Comparison of ENCODE assay signal across 14 cellular contexts in genomic region chr22:35797411-35797810, GRCh38.
DNase-seq lines count a peak whose midpoint lies in the region; TF ChIP-seq lines count a peak whose summit lies in the region.
"Had no signal": no experiment of that assay in that cellular context is flagged by ENCODE, and none has a peak within 500 bp of the region (broad histone marks: within the 10 kb centered on the region; RNA-seq: fewer than 3 reads in every experiment).

No MANE protein-coding gene starts in this region.

- H4K8ac ChIP-seq in trophoblast cell (ENCODE audit: low read depth, low read length) = no peak overlapping the region

- H3K36me3 ChIP-seq in OCI-LY1 (ENCODE audit: insufficient read depth, low read length) (peaks cover 45% of the 10 kb centered on the region), trophoblast cell (ENCODE audit: control insufficient read depth in 1 of 2, insufficient read depth in 2 of 2, low read length in 2 of 2) (peaks cover 0 to 1% of the 10 kb centered on the region in 2 experiments), testis (ENCODE audit: low read depth, missing control alignments) (no peaks in the 10 kb centered on the region)

- H2AFZ ChIP-seq in OCI-LY1 (ENCODE audit: low read length) (no peak overlapping the region), trophoblast cell (ENCODE audit: insufficient read depth, low read length, poor library complexity) (no peak overlapping the region)
- H2AFZ ChIP-seq: GM23338 had no signal

- no peak overlapping the region for H3K9ac ChIP-seq in OCI-LY1 (ENCODE audit: low read length)
- H3K9ac ChIP-seq in trophoblast cell (ENCODE audit: low read length) = no peak overlapping the region

- no peak overlapping the region for H2BK5ac ChIP-seq in trophoblast cell (ENCODE audit: low read depth, low read length, poor library complexity)

- H4K12ac ChIP-seq in trophoblast cell (ENCODE audit: low read depth, low read length) = no peak overlapping the region

- peak overlapping the region; percentile 10 for H3K27ac ChIP-seq in OCI-LY1 (ENCODE audit: low read depth, low read length, poor library complexity, severe bottlenecking)
- no peak overlapping the region for H3K27ac ChIP-seq in trophoblast cell (ENCODE audit: low read depth, low read length)
- H3K27ac ChIP-seq in testis = no peak overlapping the region
- H3K27ac ChIP-seq in coronary artery = no peak overlapping the region

- H3K4me1 ChIP-seq in OCI-LY1 (ENCODE audit: insufficient read depth, low read length, severe bottlenecking) (peaks cover 25% of the 10 kb centered on the region), trophoblast cell (ENCODE audit: control insufficient read depth in 1 of 2, insufficient read depth in 2 of 2, low read length in 2 of 2) (peaks cover 0 to 2% of the 10 kb centered on the region in 2 experiments), testis (no peaks in the 10 kb centered on the region)

- no peaks in the 10 kb centered on the region for H4K20me1 ChIP-seq in OCI-LY1 (ENCODE audit: insufficient read depth, low read length)

- no peak overlapping the region for H2BK12ac ChIP-seq in trophoblast cell (ENCODE audit: low read length)

- H3K4me3 ChIP-seq in OCI-LY1 (ENCODE audit: low read depth, low read length, poor library complexity, severe bottlenecking) (no peak overlapping the region), trophoblast cell (ENCODE audit: low read depth, low read length) (no peak overlapping the region), testis (no peak overlapping the region), coronary artery (no peak overlapping the region)
- H3K4me3 ChIP-seq: GM12878, GM23338 had no signal

- no peak overlapping the region for H3K18ac ChIP-seq in trophoblast cell (ENCODE audit: low read length)

- intact Hi-C loops in testis (cut with DNase I; ENCODE audit: low total_unique reads) = no loop called here

- H2AK5ac ChIP-seq in trophoblast cell (ENCODE audit: low read length) = no peak overlapping the region

- H3K9me2 ChIP-seq in OCI-LY1 (ENCODE audit: low read depth, low read length) = no peaks in the 10 kb centered on the region

- no peak overlapping the region for H4K91ac ChIP-seq in trophoblast cell (ENCODE audit: low read depth, low read length)

- no peaks in the 10 kb centered on the region for H3K27me3 ChIP-seq in OCI-LY1 (ENCODE audit: insufficient read depth, low read length)
- no peaks in the 10 kb centered on the region for H3K27me3 ChIP-seq in trophoblast cell (ENCODE audit: insufficient read depth, low read length)
- no peaks in the 10 kb centered on the region for H3K27me3 ChIP-seq in testis

- H3K4me2 ChIP-seq in OCI-LY1 (ENCODE audit: low read length) = no peak overlapping the region
- H3K4me2 ChIP-seq in trophoblast cell (ENCODE audit: low read length) = no peak overlapping the region
- H3K4me2 ChIP-seq: GM23338 had no signal

- no peak overlapping the region for H3K14ac ChIP-seq in trophoblast cell (ENCODE audit: low read length)

- no peak overlapping the region for H3K23ac ChIP-seq in trophoblast cell (ENCODE audit: low read length)

- H3K79me2 ChIP-seq in OCI-LY1 (ENCODE audit: insufficient read depth, low read length) (peaks cover 29% of the 10 kb centered on the region), trophoblast cell (ENCODE audit: control insufficient read depth, insufficient read depth, low read length, poor library complexity) (no peaks in the 10 kb centered on the region)

- H3K79me1 ChIP-seq in trophoblast cell (ENCODE audit: low read length) = no peaks in the 10 kb centered on the region

- no peak overlapping the region for H2BK120ac ChIP-seq in trophoblast cell (ENCODE audit: insufficient read depth, low read length, poor library complexity)

- WGBS in trophoblast cell (ENCODE audit: extremely low coverage, insufficient coverage, insufficient read length) = no CpG with 5 or more reads among the region's 4 CpGs
- WGBS in testis, 2 donors = 66 to 72% methylated on average over 4 of the region's 4 CpGs

- TF ChIP-seq CTCF in OCI-LY1 (IDR thresholded peaks at IDR 0.05; ENCODE audit: low read length) (no peak), testis (IDR thresholded peaks at IDR 0.05) (no peak), coronary artery (IDR thresholded peaks at IDR 0.05) (no peak)

- TF ChIP-seq POLR2A in testis (IDR thresholded peaks at IDR 0.05) = no peak

- H3K9me3 ChIP-seq in OCI-LY1 (ENCODE audit: low read length) (no peaks in the 10 kb centered on the region), trophoblast cell (ENCODE audit: insufficient read depth, low read depth, low read length) (no peaks in the 10 kb centered on the region), testis (no peaks in the 10 kb centered on the region)

- peak overlapping the region; percentile 55 for H3K4ac ChIP-seq in trophoblast cell (ENCODE audit: low read depth, low read length)

- DNase-seq in cerebellum (ENCODE audit: low spot score) (peak; percentile 15), trophoblast cell (no peak), testis (no peak), coronary artery (ENCODE audit: low spot score) (no peak), UCSD-AML1 (lab: John Stamatoyannopoulos, UW; ENCODE audit: unreplicated experiment) (no peak)
- DNase-seq: Calu3; CD4-positive, alpha-beta memory T cell; COR-L47; DMS53; DMS79 treated with DMSO at 0.1 percent for 48 hours; H9 had no signal

- no peaks in the 10 kb centered on the region for H3F3A ChIP-seq in OCI-LY1 (ENCODE audit: insufficient read depth, low read length)
